ENCODE assay signal across 8 cellular contexts in the genomic region with DNA sequence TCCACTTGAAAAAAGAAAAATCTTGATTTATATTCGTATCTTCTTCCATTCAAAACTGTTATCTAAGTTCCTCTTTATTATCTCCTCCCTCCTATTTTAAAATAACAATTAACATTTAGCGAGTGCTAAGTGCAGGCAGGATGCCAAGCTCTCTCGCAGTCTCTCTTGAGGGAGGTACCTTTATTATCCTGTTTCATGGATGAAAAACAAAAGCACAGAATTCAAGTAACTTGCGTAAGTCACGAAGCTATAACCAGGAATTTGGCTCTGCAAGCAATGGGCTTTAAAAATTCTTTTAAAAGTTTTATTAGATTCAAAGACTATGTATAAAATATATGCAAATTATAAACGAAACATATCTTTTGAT.
DNase-seq lines count a peak whose midpoint lies in the region; ATAC-seq and TF ChIP-seq lines count a peak whose summit lies in the region.

No MANE protein-coding gene starts in this region.

- peaks cover 0 to 2% of the 10 kb centered on the region in 2 donors for H3K4me1 Mint-ChIP-seq in effector memory CD8-positive, alpha-beta T cell (ENCODE audit: low read depth in 2 of 2)

- H2AFZ ChIP-seq in ACC112 (ENCODE audit: low read length, unreplicated experiment) (peak overlapping the region; percentile 83), OCI-LY3 (ENCODE audit: low read depth, low read length) (peak overlapping the region; percentile 4; the same call in 1 of the 2 replicates)

- H3K79me2 ChIP-seq in ACC112 (ENCODE audit: control insufficient read depth, insufficient read depth, low read length, unreplicated experiment) (peaks cover 30% of the 10 kb centered on the region), OCI-LY3 (ENCODE audit: low read length) (no peaks in the 10 kb centered on the region)

- H3K27me3 Mint-ChIP-seq in effector memory CD8-positive, alpha-beta T cell, result peaks cover 18 to 20% of the 10 kb centered on the region in 2 donors

- H3K9me3 ChIP-seq in OCI-LY3 (ENCODE audit: insufficient read depth, low read length), result no peaks in the 10 kb centered on the region
- no peaks in the 10 kb centered on the region for H3K9me3 ChIP-seq in endocrine pancreas (ENCODE audit: control insufficient read depth, low read length)
- H3K9me3 ChIP-seq in muscle layer of duodenum (ENCODE audit: control insufficient read depth in 1 of 2, low read length in 2 of 2), result no peaks in the 10 kb centered on the region

- H3K9ac ChIP-seq in OCI-LY3 (ENCODE audit: low read length) (peak overlapping the region; percentile 56), endocrine pancreas (ENCODE audit: control insufficient read depth, insufficient read depth, low read length) (no peak overlapping the region)

- H3K4me3 ChIP-seq in ACC112 (ENCODE audit: low read depth, low read length) (peak overlapping the region; percentile 91), H7 (ENCODE audit: insufficient read depth, low read depth, low read length) (peak overlapping the region; percentile 78), OCI-LY3 (ENCODE audit: low read length) (peak overlapping the region; percentile 78), endocrine pancreas (ENCODE audit: control insufficient read depth, insufficient read depth, low read length) (peak overlapping the region; percentile 98), muscle layer of duodenum (ENCODE audit: low read depth in 1 of 2, low read length in 2 of 2) (peak overlapping the region; percentile 69 to 75)

- H3K4me2 ChIP-seq in OCI-LY3 (ENCODE audit: low read length), result peak overlapping the region; percentile 67

- H3K4me1 ChIP-seq in ACC112 (ENCODE audit: control insufficient read depth, insufficient read depth, low read length, unreplicated experiment) (peaks cover 14% of the 10 kb centered on the region), OCI-LY3 (ENCODE audit: low read length) (0 out of 2 replicates have a peak, but pooled peaks cover 4% of the 10 kb centered on the region), endocrine pancreas (ENCODE audit: control insufficient read depth, insufficient read depth, low read length) (peaks cover 4% of the 10 kb centered on the region), muscle layer of duodenum (ENCODE audit: control insufficient read depth in 1 of 2, insufficient read depth in 2 of 2, low read length in 2 of 2) (no peaks in the 10 kb centered on the region)

- no peak for ATAC-seq in effector memory CD8-positive, alpha-beta T cell (replicated peaks)

- TF ChIP-seq CTCF in OCI-LY3 (IDR thresholded peaks at IDR 0.05; ENCODE audit: low read depth, low read length), result no peak

- H3K27ac Mint-ChIP-seq in effector memory CD8-positive, alpha-beta T cell, result no peak overlapping the region

- H3K36me3 ChIP-seq in ACC112 (ENCODE audit: insufficient read depth, low read length) (no peaks in the 10 kb centered on the region), H7 (replicated peaks; ENCODE audit: control insufficient read depth, insufficient read depth, low read length) (no peaks in the 10 kb centered on the region), OCI-LY3 (replicated peaks; ENCODE audit: low read depth, low read length) (no peaks in the 10 kb centered on the region), endocrine pancreas (ENCODE audit: control insufficient read depth, insufficient read depth, low read length) (no peaks in the 10 kb centered on the region), muscle layer of duodenum (ENCODE audit: control insufficient read depth in 1 of 2, insufficient read depth in 2 of 2, low read length in 2 of 2) (peaks cover 0 to 8% of the 10 kb centered on the region in 2 donors)

- H3K27ac ChIP-seq in ACC112 (ENCODE audit: low read depth, low read length) (peak overlapping the region; percentile 98), OCI-LY3 (ENCODE audit: low read length) (no peak overlapping the region), muscle layer of duodenum (ENCODE audit: low read length) (peak overlapping the region; percentile 95)

- no peaks in the 10 kb centered on the region for H4K20me1 ChIP-seq in OCI-LY3 (ENCODE audit: insufficient read depth, low read length)

- H3K27me3 ChIP-seq in ACC112 (ENCODE audit: insufficient read depth, low read length), result no peaks in the 10 kb centered on the region
- H3K27me3 ChIP-seq in H7 (ENCODE audit: control insufficient read depth, insufficient read depth, low read length), result no peaks in the 10 kb centered on the region
- H3K27me3 ChIP-seq in OCI-LY3 (ENCODE audit: low read depth, low read length), result no peaks in the 10 kb centered on the region
- H3K27me3 ChIP-seq in endocrine pancreas (ENCODE audit: control insufficient read depth, insufficient read depth, low read length), result no peaks in the 10 kb centered on the region
- no peaks in the 10 kb centered on the region for H3K27me3 ChIP-seq in muscle layer of duodenum (ENCODE audit: low read depth, low read length)

- no peak overlapping the region for H3K4me3 Mint-ChIP-seq in effector memory CD8-positive, alpha-beta T cell

- DNase-seq in H7 (no peak), SKM-1 treated with dmso at 0.1 percent for 144 hours (lab: John Stamatoyannopoulos, UW; ENCODE audit: unreplicated experiment) (no peak)
- no peak for DNase-seq in effector memory CD8-positive, alpha-beta T cell
- DNase-seq in stimulated activated CD4-positive, alpha-beta T cell treated with anti-CD3 and anti-CD28 coated beads, Interleukin-15, amount 100 ng/mL, for 24 hours, result no peak

- no peaks in the 10 kb centered on the region for H3K36me3 Mint-ChIP-seq in effector memory CD8-positive, alpha-beta T cell (ENCODE audit: insufficient read depth)

- H3K9me3 Mint-ChIP-seq in effector memory CD8-positive, alpha-beta T cell, result peaks cover 0 to 6% of the 10 kb centered on the region in 2 donors
